21 cellular contexts compared by ENCODE assay signal in genomic region chr4:22466582-22466981, GRCh38.
"Had no signal": no experiment of that assay in that cellular context is flagged by ENCODE, and none has a peak within 500 bp of the region (broad histone marks: within the 10 kb centered on the region; RNA-seq: fewer than 3 reads in every experiment).

No MANE protein-coding gene starts in this region.

- H3K27ac ChIP-seq: coronary artery, dorsolateral prefrontal cortex, esophagus muscularis mucosa, foreskin keratinocyte, gastroesophageal sphincter, heart left ventricle, hepatocyte, left lung, lower lobe of right lung had no signal

- H3K4me1 Mint-ChIP-seq: naive B cell had no signal

- H3K9me3 ChIP-seq: esophagus muscularis mucosa, gastroesophageal sphincter, heart left ventricle, left lung, lower lobe of right lung, mucosa of descending colon had no signal

- H3K4me3 Mint-ChIP-seq: immature natural killer cell, mesothelial cell of epicardium, naive B cell had no signal

- H3K36me3 Mint-ChIP-seq: naive B cell had no signal

- H3K4me1 ChIP-seq: left lung, lower lobe of right lung had no signal

- H3K27me3 Mint-ChIP-seq: naive B cell had no signal

- H3K27me3 ChIP-seq: dorsolateral prefrontal cortex, esophagus muscularis mucosa, foreskin keratinocyte, gastroesophageal sphincter, heart left ventricle, hepatocyte, left lung had no signal

- ATAC-seq: foreskin keratinocyte, gastroesophageal sphincter, left lung, lower lobe of right lung, mucosa of descending colon had no signal

- H3K4me3 ChIP-seq: coronary artery, dorsolateral prefrontal cortex, esophagus muscularis mucosa, gastroesophageal sphincter, heart left ventricle, hepatocyte, left lung, lower lobe of right lung, mucosa of descending colon had no signal

- DNase-seq: dermis blood vessel endothelial cell; dorsolateral prefrontal cortex; effector CD4-positive, alpha-beta T cell; effector memory CD4-positive, alpha-beta T cell; foreskin keratinocyte; heart left ventricle; hypothalamus; immature natural killer cell; islet precursor cell; kidney; kidney glomerular epithelial cell; left lung; lower lobe of right lung; mesenchymal stem cell; mucosa of descending colon; naive B cell had no signal

- H3K27ac Mint-ChIP-seq: naive B cell had no signal

- H3K36me3 ChIP-seq: heart left ventricle, left lung, lower lobe of right lung had no signal
